ENCODE assay signal across 9 cellular contexts in the genomic region with DNA sequence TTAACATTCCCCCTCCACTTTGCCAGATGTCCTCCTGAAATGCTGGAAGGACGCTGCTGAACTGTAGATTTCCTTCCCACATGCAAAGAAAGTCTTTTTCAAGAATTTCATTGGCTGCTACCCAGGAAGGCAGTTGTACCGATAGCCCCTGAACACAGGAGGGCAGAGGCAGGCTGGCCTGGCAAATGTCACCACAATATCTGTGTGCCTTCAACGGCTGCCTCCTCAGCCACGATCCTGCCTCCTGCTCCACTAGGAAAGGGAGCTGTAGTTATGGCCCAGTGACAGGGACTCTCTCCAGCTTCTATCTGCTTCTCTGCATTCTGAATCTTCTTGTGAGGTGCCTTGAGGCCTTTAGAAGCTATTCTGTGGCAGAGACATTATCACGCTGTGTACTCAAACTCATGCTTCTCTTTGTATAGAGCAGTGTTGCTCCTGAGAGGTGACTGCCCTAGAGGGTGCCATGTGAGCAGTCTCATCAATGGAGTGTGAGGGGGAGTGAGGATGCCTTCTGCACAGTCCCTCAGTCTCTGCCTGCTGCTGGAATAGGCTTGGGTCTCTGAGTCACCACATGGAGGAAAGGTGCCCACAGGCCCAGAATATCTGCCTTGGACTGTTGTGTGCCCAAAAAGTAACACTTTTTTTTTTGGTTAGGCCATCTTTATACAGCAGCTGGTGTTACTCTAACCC.
DNase-seq lines count a peak whose midpoint lies in the region; ATAC-seq and FAIRE-seq lines count a peak whose summit lies in the region.
"Had no signal": no experiment of that assay in that cellular context is flagged by ENCODE, and none has a peak within 500 bp of the region (broad histone marks: within the 10 kb centered on the region; RNA-seq: fewer than 3 reads in every experiment).

No MANE protein-coding gene starts in this region.

- DNase-seq in DMS 273 (lab: John Stamatoyannopoulos, UW; ENCODE audit: unreplicated experiment) (peak; percentile 94), NCI-H146 treated with DMSO at 0.1 percent for 48 hours (lab: John Stamatoyannopoulos, UW; ENCODE audit: unreplicated experiment) (peak; percentile 24), amniotic epithelial cell (ENCODE audit: low read depth) (peak; percentile 68), hippocampal formation (lab: John Stamatoyannopoulos, UW) (peak; percentile 61 to 66), small intestine (peak; percentile 13)
- no peak for DNase-seq in stimulated activated CD4-positive, alpha-beta T cell treated with anti-CD3 and anti-CD28 coated beads, Interleukin-2, amount 100 ng/mL, for 48 hours
- DNase-seq in activated CD8-positive, alpha-beta memory T cell treated with anti-CD3 and anti-CD28 coated beads, Interleukin-2, amount 50 U/mL, for 48 hours, result no peak
- DNase-seq: naive thymus-derived CD8-positive, alpha-beta T cell had no signal

- 19 to 25% (median 23%) methylated on average over 5 of the region's 5 CpGs for WGBS in small intestine, 3 donors

- FAIRE-seq in small intestine (lab: Jason Lieb, UNC), result no peak

- no peaks in the 10 kb centered on the region for H3K36me3 ChIP-seq in small intestine (ENCODE audit: control insufficient read depth in 2 of 2, insufficient read depth in 2 of 2, low read length in 2 of 2)

- no peaks in the 10 kb centered on the region for H3K9me3 ChIP-seq in small intestine (ENCODE audit: control insufficient read depth, low read depth)

- ATAC-seq in GM21381 (IDR thresholded peaks at IDR 0.05; ENCODE audit: unreplicated experiment), result peak; percentile 43

- H3K27ac ChIP-seq in small intestine (ENCODE audit: low read depth in 1 of 2, low read length in 1 of 2), result no peak overlapping the region

- peaks cover 0 to 2% of the 10 kb centered on the region in 2 donors for H3K27me3 ChIP-seq in small intestine (ENCODE audit: control insufficient read depth in 2 of 2, insufficient read depth in 2 of 2, low read length in 2 of 2)

- no peaks in the 10 kb centered on the region for H3K4me1 ChIP-seq in small intestine (ENCODE audit: control insufficient read depth in 2 of 2, insufficient read depth in 1 of 2, low read depth in 1 of 2, low read length in 1 of 2)

- no peak overlapping the region for H3K4me3 ChIP-seq in small intestine (ENCODE audit: low read depth in 1 of 2, low read length in 2 of 2)

Comparison
In these comparisons a context has a peak if more than half of its experiments do, and no peak if none do; other contexts are left out.
1. DNase-seq: peak in DMS 273 (single experiment), NCI-H146 treated with DMSO at 0.1 percent for 48 hours (single experiment), amniotic epithelial cell (single experiment), hippocampal formation (2 of 2) and small intestine (single experiment); none in stimulated activated CD4-positive, alpha-beta T cell treated with anti-CD3 and anti-CD28 coated beads, Interleukin-2, amount 100 ng/mL, for 48 hours (0 of 2) and activated CD8-positive, alpha-beta memory T cell treated with anti-CD3 and anti-CD28 coated beads, Interleukin-2, amount 50 U/mL, for 48 hours (single experiment).